In the genomic region with DNA sequence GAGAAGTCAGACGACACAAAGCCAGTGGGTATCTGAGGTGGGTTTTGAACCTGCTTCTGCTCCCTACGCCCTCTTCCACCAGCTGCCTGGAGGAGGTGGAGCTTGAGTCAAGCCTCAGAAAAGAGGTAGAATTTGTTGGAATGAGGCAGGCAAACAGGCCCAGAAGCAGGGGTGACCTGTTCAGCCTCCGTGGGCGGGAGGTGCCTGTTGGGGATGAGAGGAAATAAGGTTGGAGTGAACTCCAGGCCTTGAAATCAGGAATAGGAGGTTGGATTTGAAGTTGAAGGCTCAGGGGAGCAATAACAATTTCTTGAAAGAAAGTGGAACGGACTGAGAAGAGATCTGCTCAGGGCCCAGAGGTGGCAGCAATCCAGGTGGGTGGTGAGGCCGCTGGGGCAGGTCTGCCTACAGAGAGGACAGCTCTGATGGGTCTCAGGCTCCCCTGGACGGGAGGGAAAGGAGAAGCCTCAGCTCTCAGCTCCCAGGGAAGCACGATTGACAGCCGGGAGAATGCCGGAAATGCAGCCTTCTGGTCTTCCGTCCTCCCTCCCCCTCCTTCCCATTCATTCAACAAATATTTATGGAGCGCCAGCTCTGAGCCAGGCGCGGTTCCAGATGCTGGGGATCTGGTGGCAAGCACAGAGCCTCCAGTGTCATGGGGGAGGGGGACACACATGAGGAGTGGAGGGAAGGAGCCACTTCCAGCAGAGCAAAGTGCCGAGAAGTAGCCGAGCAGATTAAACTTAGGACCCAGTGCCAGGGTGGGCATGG, we compare ENCODE assay signal across 1 cellular context.
TF ChIP-seq lines count a peak whose summit lies in the region.

No MANE protein-coding gene starts in this region.

TF ChIP-seq in HepG2, 621 proteins besides CTCF, POLR2A, EP300 and RAD21 (continued from another document):
- TF ChIP-seq, protein P1, sequence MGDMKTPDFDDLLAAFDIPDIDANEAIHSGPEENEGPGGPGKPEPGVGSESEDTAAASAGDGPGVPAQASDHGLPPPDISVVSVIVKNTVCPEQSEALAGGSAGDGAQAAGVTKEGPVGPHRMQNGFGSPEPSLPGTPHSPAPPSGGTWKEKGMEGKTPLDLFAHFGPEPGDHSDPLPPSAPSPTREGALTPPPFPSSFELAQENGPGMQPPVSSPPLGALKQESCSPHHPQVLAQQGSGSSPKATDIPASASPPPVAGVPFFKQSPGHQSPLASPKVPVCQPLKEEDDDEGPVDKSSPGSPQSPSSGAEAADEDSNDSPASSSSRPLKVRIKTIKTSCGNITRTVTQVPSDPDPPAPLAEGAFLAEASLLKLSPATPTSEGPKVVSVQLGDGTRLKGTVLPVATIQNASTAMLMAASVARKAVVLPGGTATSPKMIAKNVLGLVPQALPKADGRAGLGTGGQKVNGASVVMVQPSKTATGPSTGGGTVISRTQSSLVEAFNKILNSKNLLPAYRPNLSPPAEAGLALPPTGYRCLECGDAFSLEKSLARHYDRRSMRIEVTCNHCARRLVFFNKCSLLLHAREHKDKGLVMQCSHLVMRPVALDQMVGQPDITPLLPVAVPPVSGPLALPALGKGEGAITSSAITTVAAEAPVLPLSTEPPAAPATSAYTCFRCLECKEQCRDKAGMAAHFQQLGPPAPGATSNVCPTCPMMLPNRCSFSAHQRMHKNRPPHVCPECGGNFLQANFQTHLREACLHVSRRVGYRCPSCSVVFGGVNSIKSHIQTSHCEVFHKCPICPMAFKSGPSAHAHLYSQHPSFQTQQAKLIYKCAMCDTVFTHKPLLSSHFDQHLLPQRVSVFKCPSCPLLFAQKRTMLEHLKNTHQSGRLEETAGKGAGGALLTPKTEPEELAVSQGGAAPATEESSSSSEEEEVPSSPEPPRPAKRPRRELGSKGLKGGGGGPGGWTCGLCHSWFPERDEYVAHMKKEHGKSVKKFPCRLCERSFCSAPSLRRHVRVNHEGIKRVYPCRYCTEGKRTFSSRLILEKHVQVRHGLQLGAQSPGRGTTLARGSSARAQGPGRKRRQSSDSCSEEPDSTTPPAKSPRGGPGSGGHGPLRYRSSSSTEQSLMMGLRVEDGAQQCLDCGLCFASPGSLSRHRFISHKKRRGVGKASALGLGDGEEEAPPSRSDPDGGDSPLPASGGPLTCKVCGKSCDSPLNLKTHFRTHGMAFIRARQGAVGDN (CRISPR knock-in tag; IDR thresholded peaks at IDR 0.05), result peak; percentile 62
- TF ChIP-seq PHF8 (CRISPR knock-in tag; IDR thresholded peaks at IDR 0.05) (peak; percentile 6; the same call in 1 of the 2 replicates), ZBTB42 (CRISPR knock-in tag; IDR thresholded peaks at IDR 0.05) (no peak)
TF ChIP-seq in HepG2: peak in this region for 62.
